Comparison of ENCODE assay signal across 20 cellular contexts in the genomic region with DNA sequence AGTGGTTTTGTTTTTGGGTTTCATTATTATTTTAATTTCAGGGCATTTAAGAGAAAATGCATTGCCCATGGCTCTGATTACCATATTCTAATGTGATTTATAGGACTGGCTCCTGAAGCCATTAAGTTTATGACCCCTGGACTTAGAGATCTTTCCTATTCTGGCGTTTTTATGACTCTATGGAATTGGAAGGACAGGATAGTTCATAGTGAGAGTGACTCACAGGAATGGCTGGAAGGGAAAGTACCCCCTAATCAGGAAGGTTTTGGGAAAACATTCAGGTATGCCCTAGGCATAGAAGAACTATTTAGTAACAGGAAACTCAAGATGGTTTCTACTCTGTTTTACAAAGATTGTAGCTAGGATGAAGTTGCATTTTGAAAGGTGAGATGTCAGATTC.
DNase-seq lines count a peak whose midpoint lies in the region; ATAC-seq, FAIRE-seq and TF ChIP-seq lines count a peak whose summit lies in the region.
"Had no signal": no experiment of that assay in that cellular context is flagged by ENCODE, and none has a peak within 500 bp of the region (broad histone marks: within the 10 kb centered on the region; RNA-seq: fewer than 3 reads in every experiment).

No MANE protein-coding gene starts in this region.

- H3K79me2 ChIP-seq in K562 (ENCODE audit: control insufficient read depth, insufficient read depth, low read length), result no peaks in the 10 kb centered on the region

- in situ Hi-C loops in K562 (cut with MboI), result loop anchor here (25.0 kb wide), 1 partner anchor 1276 kb away; no protein-coding TSS in a partner anchor

- H4K20me1 ChIP-seq in K562 (replicated peaks; ENCODE audit: control insufficient read depth, insufficient read depth, low read length), result no peaks in the 10 kb centered on the region

- CTCF ChIA-PET in A549 (lab: Yijun Ruan, JAX), result interaction anchor here (0.6 to 1.0 kb wide), 2 partner anchors 722 to 979 kb away, joined by 3 to 5 read pairs; no protein-coding TSS in a partner anchor
- CTCF ChIA-PET in K562 (lab: Yijun Ruan, JAX; ENCODE audit: low intra/inter-chr PET ratio), result no interaction called here

- no peaks in the 10 kb centered on the region for H3K36me3 ChIP-seq in HUES6 (ENCODE audit: control insufficient read depth, insufficient read depth, low read length)
- no peaks in the 10 kb centered on the region for H3K36me3 ChIP-seq in K562 (ENCODE audit: control insufficient read depth, insufficient read depth, low read length)

- 12% methylated on average over 1 of the region's 1 CpG for WGBS in A549 (ENCODE audit: missing lambda C conversion rate)
- WGBS in K562 (ENCODE audit: insufficient coverage, low coverage, missing lambda C conversion rate), result 6% methylated on average over 1 of the region's 1 CpG

- peaks cover 4 to 5% (median 5%) of the 10 kb centered on the region in 3 donors for H3K27me3 Mint-ChIP-seq in CD14-positive monocyte (ENCODE audit: low read depth in 3 of 3)
- peaks cover 9 to 10% of the 10 kb centered on the region in 2 donors for H3K27me3 Mint-ChIP-seq in natural killer cell treated with Interleukin-12 subunit alpha and Interleukin-12 subunit beta and Interleukin-15 and Interleukin-18, amount 100 ng/mL, for 72 hours
- H3K27me3 Mint-ChIP-seq: activated CD8-positive, alpha-beta T cell treated with anti-CD3 and anti-CD28 coated beads for 36 hours; activated naive CD8-positive, alpha-beta T cell treated with anti-CD3 and anti-CD28 coated beads, Interleukin-2, amount 50 U/mL, for 24 hours; CD4-positive, alpha-beta memory T cell had no signal

- no peak overlapping the region for H3K27ac Mint-ChIP-seq in CD14-positive monocyte
- no peak overlapping the region for H3K27ac Mint-ChIP-seq in natural killer cell treated with Interleukin-12 subunit alpha and Interleukin-12 subunit beta and Interleukin-15 and Interleukin-18, amount 100 ng/mL, for 72 hours
- H3K27ac Mint-ChIP-seq: activated CD8-positive, alpha-beta T cell treated with anti-CD3 and anti-CD28 coated beads for 36 hours; activated naive CD8-positive, alpha-beta T cell treated with anti-CD3 and anti-CD28 coated beads, Interleukin-2, amount 50 U/mL, for 24 hours; CD4-positive, alpha-beta memory T cell had no signal

- ATAC-seq in A549 (no peak), K562 (no peak; the same call in 2 of the 3 replicates), left colon (peak; percentile 74)
- ATAC-seq in natural killer cell treated with Interleukin-12 subunit alpha and Interleukin-12 subunit beta and Interleukin-15 and Interleukin-18, amount 100 ng/mL, for 72 hours, result no peak
- ATAC-seq: activated CD8-positive, alpha-beta T cell treated with anti-CD3 and anti-CD28 coated beads for 36 hours; activated naive CD8-positive, alpha-beta T cell treated with anti-CD3 and anti-CD28 coated beads, Interleukin-2, amount 50 U/mL, for 24 hours; HCT116 had no signal

- H3K4me1 ChIP-seq in A549 (peaks cover 5% of the 10 kb centered on the region; the same call in 1 of the 3 replicates), HUES6 (ENCODE audit: control insufficient read depth, insufficient read depth, low read length) (peaks cover 19% of the 10 kb centered on the region), K562 (replicated peaks in 1 of 2; ENCODE audit: control insufficient read depth in 2 of 2, insufficient read depth in 2 of 2, low read length in 2 of 2) (no peaks in the 10 kb centered on the region)

- no peak for TF ChIP-seq EP300 in A549 (IDR thresholded peaks at IDR 0.05)
- TF ChIP-seq EP300 in K562 (IDR thresholded peaks at IDR 0.05; ENCODE audit: low read length), result no peak

- H3K4me3 ChIP-seq in A549, result no peak overlapping the region
- H3K4me3 ChIP-seq in HUES6 (ENCODE audit: low read depth, low read length), result no peak overlapping the region
- H3K4me3 ChIP-seq in K562, result no peak overlapping the region

- no peaks in the 10 kb centered on the region for H3K36me3 Mint-ChIP-seq in CD14-positive monocyte
- H3K36me3 Mint-ChIP-seq in natural killer cell treated with Interleukin-12 subunit alpha and Interleukin-12 subunit beta and Interleukin-15 and Interleukin-18, amount 100 ng/mL, for 72 hours, result no peaks in the 10 kb centered on the region
- H3K36me3 Mint-ChIP-seq: CD4-positive, alpha-beta memory T cell had no signal

- no peak for DNase-seq in A549 (ENCODE audit: low read depth in 1 of 2, low spot score in 1 of 2)
- DNase-seq in K562 (ENCODE audit: extremely low read depth in 1 of 4, low spot score in 3 of 4), result no peak
- no peak for DNase-seq in left colon
- DNase-seq in germinal center (ENCODE audit: low spot score), result no peak
- no peak for DNase-seq in CD14-positive monocyte (ENCODE audit: low spot score)
- no peak for DNase-seq in natural killer cell treated with Interleukin-12 subunit alpha and Interleukin-12 subunit beta and Interleukin-15 and Interleukin-18, amount 100 ng/mL, for 72 hours (ENCODE audit: low spot score)
- no peak for DNase-seq in NCI-H2227 treated with DMSO at 0.1 percent for 48 hours (lab: John Stamatoyannopoulos, UW)
- DNase-seq: activated CD8-positive, alpha-beta T cell treated with anti-CD3 and anti-CD28 coated beads for 36 hours; activated naive CD8-positive, alpha-beta T cell treated with anti-CD3 and anti-CD28 coated beads, Interleukin-2, amount 50 U/mL, for 24 hours; CD4-positive, alpha-beta memory T cell; glutamatergic neuron; Karpas-422; NCI-H1436; posterior cingulate gyrus; stimulated activated naive CD4-positive, alpha-beta T cell treated with Interleukin-2 at 50 U/mL for 16 hours had no signal

- H3K27ac ChIP-seq in A549 (peak overlapping the region; percentile 21 to 37; a peak in 1 of 6 replicates), HUES6 (ENCODE audit: low read depth, low read length) (peak overlapping the region; percentile 15), K562 (ENCODE audit: extremely low read depth, low read depth, low read length) (no peak overlapping the region)

- H3K4me2 ChIP-seq in A549 (no peak overlapping the region), K562 (ENCODE audit: insufficient read depth, low read length) (peak overlapping the region; percentile 11; the same call in 1 of the 2 replicates)

- TF ChIP-seq RAD21 in A549 (conservative IDR thresholded peaks at IDR 0.05 in 1 of 2, IDR thresholded peaks at IDR 0.05 in 1 of 2) (no peak), K562 (CRISPR knock-in tag; conservative IDR thresholded peaks at IDR 0.05 in 1 of 2, IDR thresholded peaks at IDR 0.05 in 1 of 2) (no peak)

- TF ChIP-seq CTCF in A549 (IDR thresholded peaks at IDR 0.05) (no peak), K562 (IDR thresholded peaks at IDR 0.05 in 2 of 3, conservative IDR thresholded peaks at IDR 0.05 in 1 of 3; ENCODE audit: insufficient read depth in 2 of 3, low read depth in 1 of 3, low read length in 3 of 3) (no peak), CD14-positive monocyte (IDR thresholded peaks at IDR 0.05) (no peak)

- H3K9me1 ChIP-seq in K562 (ENCODE audit: control insufficient read depth, insufficient read depth, low read length), result no peaks in the 10 kb centered on the region

- peaks cover 0 to 2% (median 0%) of the 10 kb centered on the region in 7 donors for H3K9me3 Mint-ChIP-seq in CD14-positive monocyte
- H3K9me3 Mint-ChIP-seq in natural killer cell treated with Interleukin-12 subunit alpha and Interleukin-12 subunit beta and Interleukin-15 and Interleukin-18, amount 100 ng/mL, for 72 hours, result no peaks in the 10 kb centered on the region
- H3K9me3 Mint-ChIP-seq: activated CD8-positive, alpha-beta T cell treated with anti-CD3 and anti-CD28 coated beads for 36 hours; activated naive CD8-positive, alpha-beta T cell treated with anti-CD3 and anti-CD28 coated beads, Interleukin-2, amount 50 U/mL, for 24 hours; CD4-positive, alpha-beta memory T cell; central memory CD8-positive, alpha-beta T cell had no signal

- no peak overlapping the region for H3K4me3 Mint-ChIP-seq in CD14-positive monocyte
- no peak overlapping the region for H3K4me3 Mint-ChIP-seq in natural killer cell treated with Interleukin-12 subunit alpha and Interleukin-12 subunit beta and Interleukin-15 and Interleukin-18, amount 100 ng/mL, for 72 hours
- H3K4me3 Mint-ChIP-seq: activated CD8-positive, alpha-beta T cell treated with anti-CD3 and anti-CD28 coated beads for 36 hours; activated naive CD8-positive, alpha-beta T cell treated with anti-CD3 and anti-CD28 coated beads, Interleukin-2, amount 50 U/mL, for 24 hours; CD4-positive, alpha-beta memory T cell; central memory CD8-positive, alpha-beta T cell had no signal

- POLR2A ChIA-PET in A549 (lab: Yijun Ruan, JAX), result no interaction called here
- POLR2A ChIA-PET in K562 (lab: Yijun Ruan, JAX), result interaction anchor here (0.8 to 1.6 kb wide), 2 partner anchors 10 to 13 kb away, joined by 4 to 5 read pairs; no protein-coding TSS in a partner anchor

- no peak for FAIRE-seq in A549 (lab: Jason Lieb, UNC)
- no peak for FAIRE-seq in K562 (lab: Jason Lieb, UNC)
- FAIRE-seq: endometrium, GM12891 had no signal

- TF ChIP-seq POLR2A in A549 (IDR thresholded peaks at IDR 0.05; ENCODE audit: low read length) (no peak), K562 (conservative IDR thresholded peaks at IDR 0.05) (no peak)

- intact Hi-C loops in K562 (cut with micrococcal nuclease) (no loop called here), left colon (cut with DNase I, micrococcal nuclease) (no loop called here), CD14-positive monocyte (cut with micrococcal nuclease) (no loop called here)

- peaks cover 2% of the 10 kb centered on the region for H3K4me1 Mint-ChIP-seq in CD14-positive monocyte
- H3K4me1 Mint-ChIP-seq in natural killer cell treated with Interleukin-12 subunit alpha and Interleukin-12 subunit beta and Interleukin-15 and Interleukin-18, amount 100 ng/mL, for 72 hours (ENCODE audit: low read depth in 2 of 2), result no peaks in the 10 kb centered on the region
- H3K4me1 Mint-ChIP-seq: activated naive CD8-positive, alpha-beta T cell treated with anti-CD3 and anti-CD28 coated beads, Interleukin-2, amount 50 U/mL, for 24 hours; CD4-positive, alpha-beta memory T cell; central memory CD8-positive, alpha-beta T cell had no signal

- H3K9ac ChIP-seq in HUES6 (ENCODE audit: low read length) (no peak overlapping the region), K562 (ENCODE audit: insufficient read depth in 1 of 2, low read depth in 2 of 2, low read length in 2 of 2) (no peak overlapping the region)

- H2AFZ ChIP-seq in K562 (ENCODE audit: low read depth, low read length), result peak overlapping the region; percentile 46; the same call in 1 of the 2 replicates

- H3K27me3 ChIP-seq in HUES6 (ENCODE audit: control insufficient read depth, insufficient read depth, low read length) (no peaks in the 10 kb centered on the region), K562 (ENCODE audit: control insufficient read depth in 2 of 2, insufficient read depth in 2 of 2, low read length in 2 of 2) (no peaks in the 10 kb centered on the region)

- no TSS peak for BruUV-seq in K562 (replicated peaks; lab: Mats Ljungman, UMichigan)

- no peaks in the 10 kb centered on the region for H3K9me3 ChIP-seq in A549
- peaks cover 2% of the 10 kb centered on the region; the same call in 1 of the 2 replicates for H3K9me3 ChIP-seq in HUES6 (ENCODE audit: control insufficient read depth, insufficient read depth, low read depth, low read length)
- no peaks in the 10 kb centered on the region for H3K9me3 ChIP-seq in K562 (replicated peaks; ENCODE audit: control insufficient read depth, insufficient read depth, low read depth, low read length)

TF ChIP-seq in A549, 52 proteins besides CTCF, POLR2A, EP300 and RAD21 (continues in another document):
- no peak for TF ChIP-seq TFCP2L1 (CRISPR knock-in tag; IDR thresholded peaks at IDR 0.05)
